34 cellular contexts compared by ENCODE assay signal in the genomic region with DNA sequence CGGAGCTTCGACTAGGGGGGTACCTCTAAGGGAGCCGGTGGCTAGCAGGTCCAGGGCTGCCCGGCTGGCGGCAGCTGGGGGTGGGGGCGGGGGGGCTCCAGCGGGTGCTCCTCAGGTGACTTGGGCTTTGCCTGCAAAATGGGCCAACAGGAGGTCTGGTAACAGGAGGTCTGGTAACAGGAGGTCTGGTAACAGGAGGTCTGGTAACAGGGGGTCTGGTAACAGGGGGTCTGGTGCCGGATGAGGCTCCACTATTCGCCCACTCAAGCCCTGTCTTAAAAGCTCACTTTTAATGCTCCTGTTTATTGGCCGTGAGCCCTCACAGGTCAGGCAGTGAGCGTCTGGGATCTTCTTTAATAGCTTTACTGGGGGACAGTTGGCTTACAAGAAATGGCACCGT. TPM values are rescaled to one million over a fixed set of nuclear protein-coding genes. Genes with fewer than 3 reads are reported as not detected.
"Had no signal": no experiment of that assay in that cellular context is flagged by ENCODE, and none has a peak within 500 bp of the region (broad histone marks: within the 10 kb centered on the region; RNA-seq: fewer than 3 reads in every experiment).

No MANE protein-coding gene starts in this region.

- H2AFZ ChIP-seq: hepatocyte had no signal

- H3K36me3 ChIP-seq: ascending aorta, cardiac muscle cell, gastroesophageal sphincter, right lobe of liver, tibial artery, upper lobe of right lung had no signal

- H3K4me1 ChIP-seq: right lobe of liver, upper lobe of right lung had no signal

- H3K9me3 Mint-ChIP-seq: activated CD4-positive, alpha-beta memory T cell treated with anti-CD3 and anti-CD28 coated beads, Interleukin-2, amount 10 ng/mL, durations not matched to agents 7 days and 5 days; activated CD4-positive, alpha-beta T cell treated with anti-CD3 and anti-CD28 coated beads, Interleukin-2, amount 10 ng/mL, durations not matched to agents 7 days and 5 days; activated naive CD8-positive, alpha-beta T cell treated with anti-CD3 and anti-CD28 coated beads, Interleukin-2, amount 10 ng/mL, durations not matched to agents 7 days and 5 days; stimulated activated naive CD8-positive, alpha-beta T cell treated with anti-CD3 and anti-CD28 coated beads, Interleukin-15, amount 100 ng/mL, for 72 hours had no signal

- H3K4me3 Mint-ChIP-seq: activated CD4-positive, alpha-beta memory T cell treated with anti-CD3 and anti-CD28 coated beads, Interleukin-2, amount 10 ng/mL, durations not matched to agents 7 days and 5 days; activated CD4-positive, alpha-beta T cell treated with anti-CD3 and anti-CD28 coated beads, Interleukin-2, amount 10 ng/mL, durations not matched to agents 7 days and 5 days; activated naive CD8-positive, alpha-beta T cell treated with anti-CD3 and anti-CD28 coated beads, Interleukin-2, amount 10 ng/mL, durations not matched to agents 7 days and 5 days; nephron; stimulated activated memory B cell treated with anti-CD40 and anti-IgM and Interleukin-4, amounts not matched to agents 10 μg/mL and 1 μg/mL and 100 μg/mL, for 72 hours; stimulated activated naive CD8-positive, alpha-beta T cell treated with anti-CD3 and anti-CD28 coated beads, Interleukin-15, amount 100 ng/mL, for 72 hours had no signal

- H3K9me3 ChIP-seq: ascending aorta, gastroesophageal sphincter, right lobe of liver, tibial artery, upper lobe of right lung had no signal

- H3K4me3 ChIP-seq: cardiac muscle cell, gastroesophageal sphincter, hepatocyte, right lobe of liver, tibial artery, upper lobe of right lung had no signal

- H3K27me3 ChIP-seq: ascending aorta, cardiac muscle cell, hepatocyte, right lobe of liver, upper lobe of right lung had no signal

- H3K36me3 Mint-ChIP-seq: activated naive CD8-positive, alpha-beta T cell treated with anti-CD3 and anti-CD28 coated beads, Interleukin-2, amount 10 ng/mL, durations not matched to agents 7 days and 5 days; brain; stimulated activated memory B cell treated with anti-CD40 and anti-IgM and Interleukin-4, amounts not matched to agents 10 μg/mL and 1 μg/mL and 100 μg/mL, for 72 hours had no signal

- DNase-seq: activated CD4-positive, alpha-beta memory T cell treated with anti-CD3 and anti-CD28 coated beads, Interleukin-2, amount 10 ng/mL, durations not matched to agents 7 days and 5 days; activated CD4-positive, alpha-beta T cell treated with anti-CD3 and anti-CD28 coated beads for 1 hour; activated CD4-positive, alpha-beta T cell treated with anti-CD3 and anti-CD28 coated beads, Interleukin-2, amount 10 ng/mL, durations not matched to agents 7 days and 5 days; activated naive CD8-positive, alpha-beta T cell treated with anti-CD3 and anti-CD28 coated beads, Interleukin-2, amount 10 ng/mL, durations not matched to agents 7 days and 5 days; cortex of kidney; left cardiac atrium; mammary epithelial cell; small intestine; stimulated activated CD4-positive, alpha-beta T cell treated with anti-CD3 and anti-CD28 coated beads, Interleukin-1b, Interleukin-23, amount 100 ng/mL, for 48 hours; stimulated activated CD4-positive, alpha-beta T cell treated with anti-CD3 and anti-CD28 coated beads, Interleukin-4, amount 100 ng/mL, for 4 hours; stimulated activated CD8-positive, alpha-beta memory T cell treated with anti-CD3 and anti-CD28 coated beads, Interleukin-4, amount 100 ng/mL, for 48 hours; substantia nigra; T-helper 2 cell had no signal

- H3K4me2 ChIP-seq: hepatocyte had no signal

- H3K27me3 Mint-ChIP-seq: activated CD4-positive, alpha-beta memory T cell treated with anti-CD3 and anti-CD28 coated beads, Interleukin-2, amount 10 ng/mL, durations not matched to agents 7 days and 5 days; activated CD4-positive, alpha-beta T cell treated with anti-CD3 and anti-CD28 coated beads, Interleukin-2, amount 10 ng/mL, durations not matched to agents 7 days and 5 days; activated naive CD8-positive, alpha-beta T cell treated with anti-CD3 and anti-CD28 coated beads, Interleukin-2, amount 10 ng/mL, durations not matched to agents 7 days and 5 days; brain; stimulated activated memory B cell treated with anti-CD40 and anti-IgM and Interleukin-4, amounts not matched to agents 10 μg/mL and 1 μg/mL and 100 μg/mL, for 72 hours; stimulated activated naive CD8-positive, alpha-beta T cell treated with anti-CD3 and anti-CD28 coated beads, Interleukin-15, amount 100 ng/mL, for 72 hours had no signal

- H3K27ac ChIP-seq: cardiac muscle cell, gastroesophageal sphincter, hepatocyte, right lobe of liver, tibial artery, upper lobe of right lung had no signal

- H3K4me1 Mint-ChIP-seq: activated CD4-positive, alpha-beta memory T cell treated with anti-CD3 and anti-CD28 coated beads, Interleukin-2, amount 10 ng/mL, durations not matched to agents 7 days and 5 days; activated CD4-positive, alpha-beta T cell treated with anti-CD3 and anti-CD28 coated beads, Interleukin-2, amount 10 ng/mL, durations not matched to agents 7 days and 5 days; activated naive CD8-positive, alpha-beta T cell treated with anti-CD3 and anti-CD28 coated beads, Interleukin-2, amount 10 ng/mL, durations not matched to agents 7 days and 5 days; stimulated activated memory B cell treated with anti-CD40 and anti-IgM and Interleukin-4, amounts not matched to agents 10 μg/mL and 1 μg/mL and 100 μg/mL, for 72 hours; stimulated activated naive CD8-positive, alpha-beta T cell treated with anti-CD3 and anti-CD28 coated beads, Interleukin-15, amount 100 ng/mL, for 72 hours had no signal

- H3K79me2 ChIP-seq: hepatocyte had no signal

- ATAC-seq: gastroesophageal sphincter; right lobe of liver; stimulated activated memory B cell treated with anti-CD40 and anti-IgM and Interleukin-4, amounts not matched to agents 10 μg/mL and 1 μg/mL and 100 μg/mL, for 72 hours; stimulated activated naive CD8-positive, alpha-beta T cell treated with anti-CD3 and anti-CD28 coated beads, Interleukin-15, amount 100 ng/mL, for 72 hours; upper lobe of right lung had no signal

- H3K27ac Mint-ChIP-seq: activated CD4-positive, alpha-beta memory T cell treated with anti-CD3 and anti-CD28 coated beads, Interleukin-2, amount 10 ng/mL, durations not matched to agents 7 days and 5 days; activated CD4-positive, alpha-beta T cell treated with anti-CD3 and anti-CD28 coated beads, Interleukin-2, amount 10 ng/mL, durations not matched to agents 7 days and 5 days; activated naive CD8-positive, alpha-beta T cell treated with anti-CD3 and anti-CD28 coated beads, Interleukin-2, amount 10 ng/mL, durations not matched to agents 7 days and 5 days; nephron; stimulated activated memory B cell treated with anti-CD40 and anti-IgM and Interleukin-4, amounts not matched to agents 10 μg/mL and 1 μg/mL and 100 μg/mL, for 72 hours had no signal

RNA-seq across cellular contexts. Expression of a gene that starts 40.4 kb away (rescaled TPM):
- total RNA-seq: activated CD4-positive, alpha-beta memory T cell treated with anti-CD3 and anti-CD28 coated beads, Interleukin-2, amount 10 ng/mL, durations not matched to agents 7 days and 5 days; activated CD4-positive, alpha-beta T cell treated with anti-CD3 and anti-CD28 coated beads, Interleukin-2, amount 10 ng/mL, durations not matched to agents 7 days and 5 days; activated naive CD8-positive, alpha-beta T cell treated with anti-CD3 and anti-CD28 coated beads, Interleukin-2, amount 10 ng/mL, durations not matched to agents 7 days and 5 days; ascending aorta; cardiac muscle cell; cerebellum; endothelial cell of umbilical vein; fibroblast of lung; fibroblast of villous mesenchyme; gastroesophageal sphincter; hepatocyte; left cardiac atrium; liver; mammary epithelial cell; mucosa of gallbladder; osteoblast; posterior vena cava; right lobe of liver; upper lobe of right lung had no signal
- polyA plus RNA-seq: cardiac muscle cell, endothelial cell of umbilical vein, esophagus, fibroblast of lung, hepatocyte, keratinocyte, liver, mammary epithelial cell, small intestine had no signal
